1 cellular context compared by ENCODE assay signal in the genomic region with DNA sequence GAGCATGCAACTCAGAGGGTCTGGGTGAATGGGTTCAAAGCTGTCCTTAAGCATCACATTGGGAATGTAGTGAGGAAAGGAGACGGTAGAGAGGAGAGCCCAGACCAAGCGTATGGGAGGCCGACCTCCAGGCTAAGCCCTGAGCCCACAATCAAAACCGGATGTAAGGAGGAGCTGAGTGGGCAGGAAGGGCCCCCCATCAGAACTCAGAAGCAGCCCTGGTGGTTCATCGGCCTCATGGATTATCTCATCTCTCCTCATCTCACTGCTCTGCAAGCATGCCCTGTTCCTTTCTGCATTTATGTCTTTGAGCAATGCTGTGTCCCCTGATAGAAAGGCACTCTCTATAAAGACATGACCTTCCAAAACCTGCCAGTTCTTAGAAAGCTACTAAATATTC.
TF ChIP-seq lines count a peak whose summit lies in the region.

No MANE protein-coding gene starts in this region.

TF ChIP-seq in WTC11, 78 proteins besides CTCF, POLR2A, EP300 and RAD21 (continued from another document):
- TF ChIP-seq, protein P1, sequence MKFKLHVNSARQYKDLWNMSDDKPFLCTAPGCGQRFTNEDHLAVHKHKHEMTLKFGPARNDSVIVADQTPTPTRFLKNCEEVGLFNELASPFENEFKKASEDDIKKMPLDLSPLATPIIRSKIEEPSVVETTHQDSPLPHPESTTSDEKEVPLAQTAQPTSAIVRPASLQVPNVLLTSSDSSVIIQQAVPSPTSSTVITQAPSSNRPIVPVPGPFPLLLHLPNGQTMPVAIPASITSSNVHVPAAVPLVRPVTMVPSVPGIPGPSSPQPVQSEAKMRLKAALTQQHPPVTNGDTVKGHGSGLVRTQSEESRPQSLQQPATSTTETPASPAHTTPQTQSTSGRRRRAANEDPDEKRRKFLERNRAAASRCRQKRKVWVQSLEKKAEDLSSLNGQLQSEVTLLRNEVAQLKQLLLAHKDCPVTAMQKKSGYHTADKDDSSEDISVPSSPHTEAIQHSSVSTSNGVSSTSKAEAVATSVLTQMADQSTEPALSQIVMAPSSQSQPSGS (CRISPR knock-in tag; IDR thresholded peaks at IDR 0.05; ENCODE audit: borderline replicate concordance, low read depth) = no peak
- TF ChIP-seq ATF1 (CRISPR knock-in tag; IDR thresholded peaks at IDR 0.05) = no peak
- no peak for TF ChIP-seq CREB1 (CRISPR knock-in tag; IDR thresholded peaks at IDR 0.05)
- no peak for TF ChIP-seq ZNF423 (CRISPR knock-in tag; IDR thresholded peaks at IDR 0.05)
- TF ChIP-seq, protein P2, sequence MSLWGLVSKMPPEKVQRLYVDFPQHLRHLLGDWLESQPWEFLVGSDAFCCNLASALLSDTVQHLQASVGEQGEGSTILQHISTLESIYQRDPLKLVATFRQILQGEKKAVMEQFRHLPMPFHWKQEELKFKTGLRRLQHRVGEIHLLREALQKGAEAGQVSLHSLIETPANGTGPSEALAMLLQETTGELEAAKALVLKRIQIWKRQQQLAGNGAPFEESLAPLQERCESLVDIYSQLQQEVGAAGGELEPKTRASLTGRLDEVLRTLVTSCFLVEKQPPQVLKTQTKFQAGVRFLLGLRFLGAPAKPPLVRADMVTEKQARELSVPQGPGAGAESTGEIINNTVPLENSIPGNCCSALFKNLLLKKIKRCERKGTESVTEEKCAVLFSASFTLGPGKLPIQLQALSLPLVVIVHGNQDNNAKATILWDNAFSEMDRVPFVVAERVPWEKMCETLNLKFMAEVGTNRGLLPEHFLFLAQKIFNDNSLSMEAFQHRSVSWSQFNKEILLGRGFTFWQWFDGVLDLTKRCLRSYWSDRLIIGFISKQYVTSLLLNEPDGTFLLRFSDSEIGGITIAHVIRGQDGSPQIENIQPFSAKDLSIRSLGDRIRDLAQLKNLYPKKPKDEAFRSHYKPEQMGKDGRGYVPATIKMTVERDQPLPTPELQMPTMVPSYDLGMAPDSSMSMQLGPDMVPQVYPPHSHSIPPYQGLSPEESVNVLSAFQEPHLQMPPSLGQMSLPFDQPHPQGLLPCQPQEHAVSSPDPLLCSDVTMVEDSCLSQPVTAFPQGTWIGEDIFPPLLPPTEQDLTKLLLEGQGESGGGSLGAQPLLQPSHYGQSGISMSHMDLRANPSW (CRISPR knock-in tag; conservative IDR thresholded peaks at IDR 0.05; ENCODE audit: low read depth) = no peak
- TF ChIP-seq, protein P3, sequence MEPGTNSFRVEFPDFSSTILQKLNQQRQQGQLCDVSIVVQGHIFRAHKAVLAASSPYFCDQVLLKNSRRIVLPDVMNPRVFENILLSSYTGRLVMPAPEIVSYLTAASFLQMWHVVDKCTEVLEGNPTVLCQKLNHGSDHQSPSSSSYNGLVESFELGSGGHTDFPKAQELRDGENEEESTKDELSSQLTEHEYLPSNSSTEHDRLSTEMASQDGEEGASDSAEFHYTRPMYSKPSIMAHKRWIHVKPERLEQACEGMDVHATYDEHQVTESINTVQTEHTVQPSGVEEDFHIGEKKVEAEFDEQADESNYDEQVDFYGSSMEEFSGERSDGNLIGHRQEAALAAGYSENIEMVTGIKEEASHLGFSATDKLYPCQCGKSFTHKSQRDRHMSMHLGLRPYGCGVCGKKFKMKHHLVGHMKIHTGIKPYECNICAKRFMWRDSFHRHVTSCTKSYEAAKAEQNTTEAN (CRISPR knock-in tag; IDR thresholded peaks at IDR 0.05) = no peak
